ENCODE assay signal across 28 cellular contexts in genomic region chr22:39007177-39007576, GRCh38. TPM values are rescaled to one million over a fixed set of nuclear protein-coding genes. Genes with fewer than 3 reads are reported as not detected.
DNase-seq lines count a peak whose midpoint lies in the region; ATAC-seq and TF ChIP-seq lines count a peak whose summit lies in the region.
"Had no signal": no experiment of that assay in that cellular context is flagged by ENCODE, and none has a peak within 500 bp of the region (broad histone marks: within the 10 kb centered on the region; RNA-seq: fewer than 3 reads in every experiment).

No MANE protein-coding gene starts in this region.

- H3K27me3 ChIP-seq in Karpas-422 (ENCODE audit: low read length), result no peaks in the 10 kb centered on the region
- H3K27me3 ChIP-seq: BE2C; BLaER1; BLaER1 treated with 17β-estradiol and CSF1 and Interleukin-3, amounts not matched to agents 10 nM and 100 nM had no signal

- peaks cover 14% of the 10 kb centered on the region for H3K4me1 Mint-ChIP-seq in WTC11

- no peak overlapping the region for H3K4me3 ChIP-seq in Karpas-422 (ENCODE audit: low read length)
- H3K4me3 ChIP-seq: A549; BLaER1; BLaER1 treated with 17β-estradiol and CSF1 and Interleukin-3, amounts not matched to agents 10 nM and 100 nM had no signal

- no peaks in the 10 kb centered on the region for H3K36me3 ChIP-seq in Karpas-422 (ENCODE audit: insufficient read depth, low read length)
- H3K36me3 ChIP-seq: BE2C; BLaER1; BLaER1 treated with 17β-estradiol and CSF1 and Interleukin-3, amounts not matched to agents 10 nM and 100 nM had no signal

- H3K9me3 Mint-ChIP-seq in WTC11, result peaks cover 5% of the 10 kb centered on the region; the same call in 1 of the 2 replicates
- H3K9me3 Mint-ChIP-seq: CD4-positive, alpha-beta T cell; CD8-positive, alpha-beta memory T cell; CD8-positive, alpha-beta T cell had no signal

- H3K4me3 Mint-ChIP-seq in WTC11, result no peak overlapping the region
- H3K4me3 Mint-ChIP-seq: B cell; CD14-positive monocyte; CD4-positive, alpha-beta memory T cell; CD4-positive, alpha-beta T cell; CD8-positive, alpha-beta T cell had no signal

- CTCF ChIA-PET in WTC11 (lab: Charles Lee), result interaction anchor here (0.7 to 1.1 kb wide), 2 partner anchors 33 to 91 kb away, joined by 3 read pairs; no protein-coding TSS in a partner anchor

- H3K9me2 ChIP-seq in Karpas-422 (replicated peaks; ENCODE audit: insufficient read depth, low read length), result no peaks in the 10 kb centered on the region

- H2AFZ ChIP-seq in Karpas-422 (ENCODE audit: low read length), result no peak overlapping the region

- DNase-seq in WTC11 (ENCODE audit: low spot score) (no peak), Karpas-422 (no peak)
- DNase-seq: 8988T; BE2C; C1 segment of cervical spinal cord; Calu3; CD4-positive, alpha-beta T cell; DMS 273 treated with DMSO at 0.1 percent for 48 hours; DMS153; DMS79; DMS79 treated with DMSO at 0.1 percent for 48 hours; DND-41; EL had no signal

- no peak overlapping the region for H3K27ac ChIP-seq in Karpas-422 (ENCODE audit: low read length)
- H3K27ac ChIP-seq: 22Rv1; A549; BLaER1; BLaER1 treated with 17β-estradiol and CSF1 and Interleukin-3, amounts not matched to agents 10 nM and 100 nM; C4-2B had no signal

- H3K4me2 ChIP-seq in Karpas-422 (ENCODE audit: low read depth, low read length, poor library complexity, severe bottlenecking), result no peak overlapping the region
- H3K4me2 ChIP-seq: A549; BLaER1; BLaER1 treated with 17β-estradiol and CSF1 and Interleukin-3, amounts not matched to agents 10 nM and 100 nM had no signal

- no peak for ATAC-seq in WTC11

- TF ChIP-seq CTCF in WTC11 (IDR thresholded peaks at IDR 0.05), result no peak

- no peaks in the 10 kb centered on the region for H4K20me1 ChIP-seq in Karpas-422 (ENCODE audit: insufficient read depth, low read depth, low read length)
- H4K20me1 ChIP-seq: BLaER1; BLaER1 treated with 17β-estradiol and CSF1 and Interleukin-3, amounts not matched to agents 10 nM and 100 nM had no signal

- no peaks in the 10 kb centered on the region for H3K36me3 Mint-ChIP-seq in WTC11
- H3K36me3 Mint-ChIP-seq: CD14-positive monocyte; CD4-positive, alpha-beta memory T cell; CD4-positive, CD25-positive, alpha-beta regulatory T cell; CD8-positive, alpha-beta memory T cell; CD8-positive, alpha-beta T cell had no signal

- no peaks in the 10 kb centered on the region; the same call in 1 of the 2 replicates for H3K27me3 Mint-ChIP-seq in WTC11 (ENCODE audit: low read depth)
- H3K27me3 Mint-ChIP-seq: B cell; CD4-positive, alpha-beta memory T cell; CD4-positive, alpha-beta T cell; CD4-positive, CD25-positive, alpha-beta regulatory T cell had no signal

- H3K27ac Mint-ChIP-seq in WTC11, result no peak overlapping the region
- H3K27ac Mint-ChIP-seq: B cell; CD14-positive monocyte; CD4-positive, alpha-beta T cell; CD4-positive, CD25-positive, alpha-beta regulatory T cell; CD8-positive, alpha-beta T cell had no signal

- no peaks in the 10 kb centered on the region for H3K79me2 ChIP-seq in Karpas-422 (ENCODE audit: low read length)

- peaks cover 9% of the 10 kb centered on the region for H3K4me1 ChIP-seq in Karpas-422 (ENCODE audit: low read length)

- no peak overlapping the region for H3K9ac ChIP-seq in Karpas-422 (ENCODE audit: low read length)
- H3K9ac ChIP-seq: BLaER1; BLaER1 treated with 17β-estradiol and CSF1 and Interleukin-3, amounts not matched to agents 10 nM and 100 nM had no signal

- POLR2A ChIA-PET in WTC11 (lab: Charles Lee), result interaction anchor here (0.8 kb wide), 1 partner anchor 10 kb away, joined by 3 read pairs; no protein-coding TSS in a partner anchor

- H3K9me3 ChIP-seq in Karpas-422 (ENCODE audit: low read length), result no peaks in the 10 kb centered on the region
- H3K9me3 ChIP-seq: A549; BE2C; BLaER1; BLaER1 treated with 17β-estradiol and CSF1 and Interleukin-3, amounts not matched to agents 10 nM and 100 nM; Caco-2 had no signal

TF ChIP-seq in WTC11, 78 proteins besides CTCF, POLR2A, EP300 and RAD21:
- TF ChIP-seq HMGA2 (CRISPR knock-in tag; IDR thresholded peaks at IDR 0.05) (peak; percentile 91), MAX (CRISPR knock-in tag; IDR thresholded peaks at IDR 0.05) (no peak)

RNA-seq across cellular contexts. Expression of gene APOBEC3C, which starts 6.9 kb away (rescaled TPM):
- total RNA-seq in WTC11 (2021), result 33.4 to 40.4 TPM (median 39.4 TPM) in 3 replicates
- total RNA-seq in Karpas-422 (2014; rRNA removed; shearing (Covaris generic); ENCODE audit: low replicate concordance), result 6.2 TPM in 2 replicates

RNA-seq across cellular contexts. Expression of gene APOBEC3D, which starts 13.8 kb away (rescaled TPM):
- total RNA-seq in WTC11 (2021), result 5.4 to 10.6 TPM (median 7.0 TPM) in 3 replicates
- 2.1 and 4.3 TPM in 2 replicates for total RNA-seq in Karpas-422 (2014; rRNA removed; shearing (Covaris generic); ENCODE audit: low replicate concordance)

RNA-seq across cellular contexts. Expression of gene APOBEC3B, which starts 25.0 kb away (rescaled TPM):
- total RNA-seq in WTC11 (2021), result 4.0 to 7.5 TPM (median 6.4 TPM) in 3 replicates
- total RNA-seq in Karpas-422 (2014; rRNA removed; shearing (Covaris generic); ENCODE audit: low replicate concordance), result not detected in 2 replicates
- total RNA-seq: CD4-positive, alpha-beta T cell had no signal

RNA-seq across cellular contexts. Expression of gene APOBEC3F, which starts 33.5 kb away (rescaled TPM):
- 8.7 to 13.1 TPM (median 11.0 TPM) in 3 replicates for total RNA-seq in WTC11 (2021)
- total RNA-seq in Karpas-422 (2014; rRNA removed; shearing (Covaris generic); ENCODE audit: low replicate concordance), result 0.93 and 2.6 TPM in 2 replicates

RNA-seq across cellular contexts. Expression of gene APOBEC3A, which starts 49.8 kb away (rescaled TPM):
- not detected in 3 replicates for total RNA-seq in WTC11 (2021)
- not detected in 2 replicates for total RNA-seq in Karpas-422 (2014; rRNA removed; shearing (Covaris generic); ENCODE audit: low replicate concordance)
- total RNA-seq: A172; A673; B cell; Caco-2; Calu3; CD4-positive, alpha-beta memory T cell; CD4-positive, CD25-positive, alpha-beta regulatory T cell; CD8-positive, alpha-beta memory T cell; CD8-positive, alpha-beta T cell; Daoy had no signal
